Comparison of ENCODE assay signal across 1 cellular context in genomic region chr7:84912993-84913635, GRCh38.
TF ChIP-seq lines count a peak whose summit lies in the region.

No MANE protein-coding gene starts in this region.

TF ChIP-seq in K562, 482 proteins besides CTCF, POLR2A, EP300 and RAD21 (continued from another document and continues in another):
- TF ChIP-seq, protein P1, sequence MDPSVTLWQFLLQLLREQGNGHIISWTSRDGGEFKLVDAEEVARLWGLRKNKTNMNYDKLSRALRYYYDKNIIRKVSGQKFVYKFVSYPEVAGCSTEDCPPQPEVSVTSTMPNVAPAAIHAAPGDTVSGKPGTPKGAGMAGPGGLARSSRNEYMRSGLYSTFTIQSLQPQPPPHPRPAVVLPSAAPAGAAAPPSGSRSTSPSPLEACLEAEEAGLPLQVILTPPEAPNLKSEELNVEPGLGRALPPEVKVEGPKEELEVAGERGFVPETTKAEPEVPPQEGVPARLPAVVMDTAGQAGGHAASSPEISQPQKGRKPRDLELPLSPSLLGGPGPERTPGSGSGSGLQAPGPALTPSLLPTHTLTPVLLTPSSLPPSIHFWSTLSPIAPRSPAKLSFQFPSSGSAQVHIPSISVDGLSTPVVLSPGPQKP (CRISPR knock-in tag; IDR thresholded peaks at IDR 0.05), result no peak
- no peak for TF ChIP-seq CHD2 (IDR thresholded peaks at IDR 0.05; ENCODE audit: low read depth, low read length)
- no peak for TF ChIP-seq ZNF347 (CRISPR knock-in tag; IDR thresholded peaks at IDR 0.05; ENCODE audit: low read depth)
- TF ChIP-seq HNRNPLL (IDR thresholded peaks at IDR 0.05; ENCODE audit: low read depth, low read length, poor library complexity, severe bottlenecking), result no peak
- TF ChIP-seq HMG20B (CRISPR knock-in tag; IDR thresholded peaks at IDR 0.05), result no peak
- TF ChIP-seq, protein P2, sequence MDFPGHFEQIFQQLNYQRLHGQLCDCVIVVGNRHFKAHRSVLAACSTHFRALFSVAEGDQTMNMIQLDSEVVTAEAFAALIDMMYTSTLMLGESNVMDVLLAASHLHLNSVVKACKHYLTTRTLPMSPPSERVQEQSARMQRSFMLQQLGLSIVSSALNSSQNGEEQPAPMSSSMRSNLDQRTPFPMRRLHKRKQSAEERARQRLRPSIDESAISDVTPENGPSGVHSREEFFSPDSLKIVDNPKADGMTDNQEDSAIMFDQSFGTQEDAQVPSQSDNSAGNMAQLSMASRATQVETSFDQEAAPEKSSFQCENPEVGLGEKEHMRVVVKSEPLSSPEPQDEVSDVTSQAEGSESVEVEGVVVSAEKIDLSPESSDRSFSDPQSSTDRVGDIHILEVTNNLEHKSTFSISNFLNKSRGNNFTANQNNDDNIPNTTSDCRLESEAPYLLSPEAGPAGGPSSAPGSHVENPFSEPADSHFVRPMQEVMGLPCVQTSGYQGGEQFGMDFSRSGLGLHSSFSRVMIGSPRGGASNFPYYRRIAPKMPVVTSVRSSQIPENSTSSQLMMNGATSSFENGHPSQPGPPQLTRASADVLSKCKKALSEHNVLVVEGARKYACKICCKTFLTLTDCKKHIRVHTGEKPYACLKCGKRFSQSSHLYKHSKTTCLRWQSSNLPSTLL (IDR thresholded peaks at IDR 0.05), result no peak
- TF ChIP-seq HNRNPUL1 (IDR thresholded peaks at IDR 0.05; ENCODE audit: low read length), result no peak
- no peak for TF ChIP-seq HMG20A (CRISPR knock-in tag; conservative IDR thresholded peaks at IDR 0.05)
- peak; percentile 51; the same call in 1 of the 2 replicates for TF ChIP-seq KLF13 (tag; IDR thresholded peaks at IDR 0.05; ENCODE audit: borderline replicate concordance, low read depth)
- TF ChIP-seq PTBP1 (IDR thresholded peaks at IDR 0.05; ENCODE audit: low read depth, low read length), result no peak
- TF ChIP-seq MXI1 (IDR thresholded peaks at IDR 0.05; ENCODE audit: low read depth, low read length), result no peak
- TF ChIP-seq RFX5 (IDR thresholded peaks at IDR 0.05; ENCODE audit: low read depth, low read length), result no peak
- TF ChIP-seq GABPB1 (CRISPR knock-in tag; IDR thresholded peaks at IDR 0.05), result no peak
- 0 out of 2 replicates have a peak, but pooled peaks have one; percentile 51 for TF ChIP-seq ZSCAN32 (CRISPR knock-in tag; IDR thresholded peaks at IDR 0.05)
- no peak for TF ChIP-seq KDM2B (CRISPR knock-in tag; IDR thresholded peaks at IDR 0.05)
- TF ChIP-seq TAF1 (IDR thresholded peaks at IDR 0.05; ENCODE audit: control insufficient read depth, extremely low read depth, insufficient read depth, low read length, severe bottlenecking), result no peak
- TF ChIP-seq ZBTB8A (IDR thresholded peaks at IDR 0.05; ENCODE audit: partially characterized antibody), result no peak
- no peak for TF ChIP-seq NR2C2 (CRISPR knock-in tag; IDR thresholded peaks at IDR 0.05)
- TF ChIP-seq NR2C2 (tag; IDR thresholded peaks at IDR 0.05), result peak; percentile 40; the same call in 1 of the 2 replicates
- no peak for TF ChIP-seq HDAC3 (IDR thresholded peaks at IDR 0.05; ENCODE audit: borderline replicate concordance, partially characterized antibody)
- TF ChIP-seq SLC30A9 (CRISPR knock-in tag; IDR thresholded peaks at IDR 0.05), result no peak
- no peak for TF ChIP-seq NCOA1 (IDR thresholded peaks at IDR 0.05; ENCODE audit: low read depth)
- no peak for TF ChIP-seq JUN (IDR thresholded peaks at IDR 0.05; ENCODE audit: borderline replicate concordance, low read depth, low read length)
- no peak for TF ChIP-seq JUN (CRISPR knock-in tag; IDR thresholded peaks at IDR 0.05; ENCODE audit: borderline replicate concordance)
- peak; percentile 77; the same call in 1 of the 2 replicates for TF ChIP-seq HIVEP1 (CRISPR knock-in tag; IDR thresholded peaks at IDR 0.05)
- no peak for TF ChIP-seq WHSC1 (IDR thresholded peaks at IDR 0.05; ENCODE audit: low read length)
- no peak for TF ChIP-seq ZNF282 (CRISPR knock-in tag; IDR thresholded peaks at IDR 0.05)
- peak; percentile 61 for TF ChIP-seq DPF2 (IDR thresholded peaks at IDR 0.05)
- no peak for TF ChIP-seq ETV5 (CRISPR knock-in tag; IDR thresholded peaks at IDR 0.05; ENCODE audit: low read depth)
- TF ChIP-seq, protein P3, sequence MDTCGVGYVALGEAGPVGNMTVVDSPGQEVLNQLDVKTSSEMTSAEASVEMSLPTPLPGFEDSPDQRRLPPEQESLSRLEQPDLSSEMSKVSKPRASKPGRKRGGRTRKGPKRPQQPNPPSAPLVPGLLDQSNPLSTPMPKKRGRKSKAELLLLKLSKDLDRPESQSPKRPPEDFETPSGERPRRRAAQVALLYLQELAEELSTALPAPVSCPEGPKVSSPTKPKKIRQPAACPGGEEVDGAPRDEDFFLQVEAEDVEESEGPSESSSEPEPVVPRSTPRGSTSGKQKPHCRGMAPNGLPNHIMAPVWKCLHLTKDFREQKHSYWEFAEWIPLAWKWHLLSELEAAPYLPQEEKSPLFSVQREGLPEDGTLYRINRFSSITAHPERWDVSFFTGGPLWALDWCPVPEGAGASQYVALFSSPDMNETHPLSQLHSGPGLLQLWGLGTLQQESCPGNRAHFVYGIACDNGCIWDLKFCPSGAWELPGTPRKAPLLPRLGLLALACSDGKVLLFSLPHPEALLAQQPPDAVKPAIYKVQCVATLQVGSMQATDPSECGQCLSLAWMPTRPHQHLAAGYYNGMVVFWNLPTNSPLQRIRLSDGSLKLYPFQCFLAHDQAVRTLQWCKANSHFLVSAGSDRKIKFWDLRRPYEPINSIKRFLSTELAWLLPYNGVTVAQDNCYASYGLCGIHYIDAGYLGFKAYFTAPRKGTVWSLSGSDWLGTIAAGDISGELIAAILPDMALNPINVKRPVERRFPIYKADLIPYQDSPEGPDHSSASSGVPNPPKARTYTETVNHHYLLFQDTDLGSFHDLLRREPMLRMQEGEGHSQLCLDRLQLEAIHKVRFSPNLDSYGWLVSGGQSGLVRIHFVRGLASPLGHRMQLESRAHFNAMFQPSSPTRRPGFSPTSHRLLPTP (IDR thresholded peaks at IDR 0.05; ENCODE audit: borderline replicate concordance, extremely low read depth, insufficient read length), result no peak
- no peak for TF ChIP-seq XRCC5 (IDR thresholded peaks at IDR 0.05; ENCODE audit: low read depth, low read length)
- no peak for TF ChIP-seq EWSR1 (IDR thresholded peaks at IDR 0.05; ENCODE audit: borderline replicate concordance, low read depth, partially characterized antibody)
- no peak for TF ChIP-seq E2F6 (IDR thresholded peaks at IDR 0.05; ENCODE audit: borderline replicate concordance in 1 of 2, extremely low read depth in 1 of 2, insufficient read depth in 1 of 2, insufficient read length in 1 of 2, low read depth in 1 of 2, low read length in 1 of 2, poor library complexity in 1 of 2, severe bottlenecking in 1 of 2)
- TF ChIP-seq FOXJ3 (CRISPR knock-in tag; IDR thresholded peaks at IDR 0.05), result no peak
- TF ChIP-seq ETV1 (tag; conservative IDR thresholded peaks at IDR 0.05; ENCODE audit: low read depth), result peak; percentile 77
- TF ChIP-seq NFYB (IDR thresholded peaks at IDR 0.05; ENCODE audit: extremely low read depth, insufficient read length), result no peak
- no peak for TF ChIP-seq ZNF436 (CRISPR knock-in tag; IDR thresholded peaks at IDR 0.05)
- no peak for TF ChIP-seq ZNF140 (CRISPR knock-in tag; IDR thresholded peaks at IDR 0.05)
- no peak for TF ChIP-seq MAFG (tag; conservative IDR thresholded peaks at IDR 0.05)
- TF ChIP-seq, protein P4, sequence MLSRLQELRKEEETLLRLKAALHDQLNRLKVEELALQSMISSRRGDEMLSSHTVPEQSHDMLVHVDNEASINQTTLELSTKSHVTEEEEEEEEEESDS (CRISPR knock-in tag; IDR thresholded peaks at IDR 0.05), result no peak
- no peak for TF ChIP-seq PURB (CRISPR knock-in tag; IDR thresholded peaks at IDR 0.05; ENCODE audit: low read depth)
- TF ChIP-seq FOXJ2 (tag; IDR thresholded peaks at IDR 0.05), result no peak
- TF ChIP-seq ZNF766 (CRISPR knock-in tag; conservative IDR thresholded peaks at IDR 0.05), result peak; percentile 97
- TF ChIP-seq ZBTB26 (CRISPR knock-in tag; IDR thresholded peaks at IDR 0.05), result 0 out of 2 replicates have a peak, but pooled peaks have one; percentile 5
- TF ChIP-seq, protein P5, sequence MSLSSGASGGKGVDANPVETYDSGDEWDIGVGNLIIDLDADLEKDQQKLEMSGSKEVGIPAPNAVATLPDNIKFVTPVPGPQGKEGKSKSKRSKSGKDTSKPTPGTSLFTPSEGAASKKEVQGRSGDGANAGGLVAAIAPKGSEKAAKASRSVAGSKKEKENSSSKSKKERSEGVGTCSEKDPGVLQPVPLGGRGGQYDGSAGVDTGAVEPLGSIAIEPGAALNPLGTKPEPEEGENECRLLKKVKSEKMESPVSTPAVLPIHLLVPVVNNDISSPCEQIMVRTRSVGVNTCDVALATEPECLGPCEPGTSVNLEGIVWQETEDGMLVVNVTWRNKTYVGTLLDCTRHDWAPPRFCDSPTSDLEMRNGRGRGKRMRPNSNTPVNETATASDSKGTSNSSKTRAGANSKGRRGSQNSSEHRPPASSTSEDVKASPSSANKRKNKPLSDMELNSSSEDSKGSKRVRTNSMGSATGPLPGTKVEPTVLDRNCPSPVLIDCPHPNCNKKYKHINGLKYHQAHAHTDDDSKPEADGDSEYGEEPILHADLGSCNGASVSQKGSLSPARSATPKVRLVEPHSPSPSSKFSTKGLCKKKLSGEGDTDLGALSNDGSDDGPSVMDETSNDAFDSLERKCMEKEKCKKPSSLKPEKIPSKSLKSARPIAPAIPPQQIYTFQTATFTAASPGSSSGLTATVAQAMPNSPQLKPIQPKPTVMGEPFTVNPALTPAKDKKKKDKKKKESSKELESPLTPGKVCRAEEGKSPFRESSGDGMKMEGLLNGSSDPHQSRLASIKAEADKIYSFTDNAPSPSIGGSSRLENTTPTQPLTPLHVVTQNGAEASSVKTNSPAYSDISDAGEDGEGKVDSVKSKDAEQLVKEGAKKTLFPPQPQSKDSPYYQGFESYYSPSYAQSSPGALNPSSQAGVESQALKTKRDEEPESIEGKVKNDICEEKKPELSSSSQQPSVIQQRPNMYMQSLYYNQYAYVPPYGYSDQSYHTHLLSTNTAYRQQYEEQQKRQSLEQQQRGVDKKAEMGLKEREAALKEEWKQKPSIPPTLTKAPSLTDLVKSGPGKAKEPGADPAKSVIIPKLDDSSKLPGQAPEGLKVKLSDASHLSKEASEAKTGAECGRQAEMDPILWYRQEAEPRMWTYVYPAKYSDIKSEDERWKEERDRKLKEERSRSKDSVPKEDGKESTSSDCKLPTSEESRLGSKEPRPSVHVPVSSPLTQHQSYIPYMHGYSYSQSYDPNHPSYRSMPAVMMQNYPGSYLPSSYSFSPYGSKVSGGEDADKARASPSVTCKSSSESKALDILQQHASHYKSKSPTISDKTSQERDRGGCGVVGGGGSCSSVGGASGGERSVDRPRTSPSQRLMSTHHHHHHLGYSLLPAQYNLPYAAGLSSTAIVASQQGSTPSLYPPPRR (CRISPR knock-in tag; IDR thresholded peaks at IDR 0.05; ENCODE audit: borderline replicate concordance), result no peak
- TF ChIP-seq NR4A1 (CRISPR knock-in tag; IDR thresholded peaks at IDR 0.05), result peak; percentile 92
- peak; percentile 86 for TF ChIP-seq NR4A1 (tag; IDR thresholded peaks at IDR 0.05)
- TF ChIP-seq THRA (IDR thresholded peaks at IDR 0.05), result no peak
- TF ChIP-seq GTF2F1 (IDR thresholded peaks at IDR 0.05; ENCODE audit: low read depth, low read length), result no peak
- TF ChIP-seq, protein P6, sequence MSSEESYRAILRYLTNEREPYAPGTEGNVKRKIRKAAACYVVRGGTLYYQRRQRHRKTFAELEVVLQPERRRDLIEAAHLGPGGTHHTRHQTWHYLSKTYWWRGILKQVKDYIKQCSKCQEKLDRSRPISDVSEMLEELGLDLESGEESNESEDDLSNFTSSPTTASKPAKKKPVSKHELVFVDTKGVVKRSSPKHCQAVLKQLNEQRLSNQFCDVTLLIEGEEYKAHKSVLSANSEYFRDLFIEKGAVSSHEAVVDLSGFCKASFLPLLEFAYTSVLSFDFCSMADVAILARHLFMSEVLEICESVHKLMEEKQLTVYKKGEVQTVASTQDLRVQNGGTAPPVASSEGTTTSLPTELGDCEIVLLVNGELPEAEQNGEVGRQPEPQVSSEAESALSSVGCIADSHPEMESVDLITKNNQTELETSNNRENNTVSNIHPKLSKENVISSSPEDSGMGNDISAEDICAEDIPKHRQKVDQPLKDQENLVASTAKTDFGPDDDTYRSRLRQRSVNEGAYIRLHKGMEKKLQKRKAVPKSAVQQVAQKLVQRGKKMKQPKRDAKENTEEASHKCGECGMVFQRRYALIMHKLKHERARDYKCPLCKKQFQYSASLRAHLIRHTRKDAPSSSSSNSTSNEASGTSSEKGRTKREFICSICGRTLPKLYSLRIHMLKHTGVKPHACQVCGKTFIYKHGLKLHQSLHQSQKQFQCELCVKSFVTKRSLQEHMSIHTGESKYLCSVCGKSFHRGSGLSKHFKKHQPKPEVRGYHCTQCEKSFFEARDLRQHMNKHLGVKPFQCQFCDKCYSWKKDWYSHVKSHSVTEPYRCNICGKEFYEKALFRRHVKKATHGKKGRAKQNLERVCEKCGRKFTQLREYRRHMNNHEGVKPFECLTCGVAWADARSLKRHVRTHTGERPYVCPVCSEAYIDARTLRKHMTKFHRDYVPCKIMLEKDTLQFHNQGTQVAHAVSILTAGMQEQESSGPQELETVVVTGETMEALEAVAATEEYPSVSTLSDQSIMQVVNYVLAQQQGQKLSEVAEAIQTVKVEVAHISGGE (CRISPR knock-in tag; IDR thresholded peaks at IDR 0.05), result peak in 1 of 3 experiments; percentile 74; a peak in 2 of 6 replicates
- no peak for TF ChIP-seq ATF7 (IDR thresholded peaks at IDR 0.05)
- TF ChIP-seq MYC (IDR thresholded peaks at IDR 0.05; ENCODE audit: low read depth, low read length), result no peak
- TF ChIP-seq MYC (CRISPR knock-in tag; IDR thresholded peaks at IDR 0.05; ENCODE audit: borderline replicate concordance, low read depth), result no peak
